8 cellular contexts compared by ENCODE assay signal in the genomic region with DNA sequence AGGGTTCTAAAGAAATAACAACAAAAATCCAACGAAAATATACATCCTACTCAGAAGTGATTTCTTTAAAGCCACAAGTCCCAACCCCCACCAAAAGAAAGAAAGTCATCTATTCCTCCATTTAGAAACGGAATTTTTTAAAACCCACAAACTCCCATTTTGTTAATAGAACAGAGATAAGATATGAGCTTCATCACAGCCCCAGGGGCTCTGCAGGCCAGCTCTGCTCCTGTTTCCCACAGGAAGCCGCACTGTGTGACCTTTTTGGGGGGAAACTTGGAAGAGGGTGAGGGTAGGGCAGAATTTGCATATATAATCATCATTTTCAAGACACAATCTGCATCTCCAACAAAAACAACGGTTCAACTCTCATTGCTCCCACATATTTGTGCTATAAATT. TPM values are rescaled to one million over a fixed set of nuclear protein-coding genes. Genes with fewer than 3 reads are reported as not detected.
DNase-seq lines count a peak whose midpoint lies in the region; ATAC-seq and TF ChIP-seq lines count a peak whose summit lies in the region.

No MANE protein-coding gene starts in this region.

- peaks cover 43% of the 10 kb centered on the region for H3K36me3 Mint-ChIP-seq in activated CD4-positive, alpha-beta T cell treated with anti-CD3 and anti-CD28 coated beads, Interleukin-2, amount 10 ng/mL, durations not matched to agents 7 days and 5 days (ENCODE audit: low read depth)
- peaks cover 27% of the 10 kb centered on the region for H3K36me3 Mint-ChIP-seq in activated CD8-positive, alpha-beta T cell treated with anti-CD3 and anti-CD28 coated beads for 36 hours (ENCODE audit: low read depth)

- no peak for DNase-seq in activated CD4-positive, alpha-beta T cell treated with anti-CD3 and anti-CD28 coated beads, Interleukin-2, amount 10 ng/mL, durations not matched to agents 7 days and 5 days
- DNase-seq in activated CD4-positive, alpha-beta T cell treated with anti-CD3 and anti-CD28 coated beads for 48 hours, result no peak
- no peak for DNase-seq in activated CD8-positive, alpha-beta T cell treated with anti-CD3 and anti-CD28 coated beads for 36 hours
- DNase-seq in NCI-H2171 (lab: John Stamatoyannopoulos, UW), result no peak
- DNase-seq in stimulated activated CD4-positive, alpha-beta T cell treated with anti-CD3 and anti-CD28 coated beads, Interleukin-12 subunit alpha, Interleukin-12 subunit beta, amount 100 ng/mL, for 4 hours, result no peak

- peak overlapping the region; percentile 84 for H3K27ac Mint-ChIP-seq in activated CD4-positive, alpha-beta T cell treated with anti-CD3 and anti-CD28 coated beads, Interleukin-2, amount 10 ng/mL, durations not matched to agents 7 days and 5 days
- peak overlapping the region; percentile 78 for H3K27ac Mint-ChIP-seq in activated CD8-positive, alpha-beta T cell treated with anti-CD3 and anti-CD28 coated beads for 36 hours

- H3K27me3 Mint-ChIP-seq in activated CD4-positive, alpha-beta T cell treated with anti-CD3 and anti-CD28 coated beads, Interleukin-2, amount 10 ng/mL, durations not matched to agents 7 days and 5 days, result no peaks in the 10 kb centered on the region
- no peaks in the 10 kb centered on the region for H3K27me3 Mint-ChIP-seq in activated CD8-positive, alpha-beta T cell treated with anti-CD3 and anti-CD28 coated beads for 36 hours

- H3K36me3 ChIP-seq in iPS-18a (ENCODE audit: control insufficient read depth, low read depth, low read length) (no peaks in the 10 kb centered on the region), subcutaneous abdominal adipose tissue (ENCODE audit: control insufficient read depth in 5 of 5, insufficient read depth in 5 of 5, low read length in 5 of 5) (no peaks in the 10 kb centered on the region)

- peaks cover 61% of the 10 kb centered on the region for H3K4me1 Mint-ChIP-seq in activated CD4-positive, alpha-beta T cell treated with anti-CD3 and anti-CD28 coated beads, Interleukin-2, amount 10 ng/mL, durations not matched to agents 7 days and 5 days
- H3K4me1 Mint-ChIP-seq in activated CD8-positive, alpha-beta T cell treated with anti-CD3 and anti-CD28 coated beads for 36 hours (ENCODE audit: low read depth), result peaks cover 48% of the 10 kb centered on the region

- H3K9me3 Mint-ChIP-seq in activated CD4-positive, alpha-beta T cell treated with anti-CD3 and anti-CD28 coated beads, Interleukin-2, amount 10 ng/mL, durations not matched to agents 7 days and 5 days, result no peaks in the 10 kb centered on the region
- no peaks in the 10 kb centered on the region for H3K9me3 Mint-ChIP-seq in activated CD8-positive, alpha-beta T cell treated with anti-CD3 and anti-CD28 coated beads for 36 hours

- H3K9me3 ChIP-seq in iPS-18a (ENCODE audit: control insufficient read depth, low read depth, low read length), result no peaks in the 10 kb centered on the region
- H3K9me3 ChIP-seq in subcutaneous abdominal adipose tissue (ENCODE audit: control insufficient read depth in 5 of 5, low read length in 5 of 5), result no peaks in the 10 kb centered on the region

- H3K4me3 Mint-ChIP-seq in activated CD4-positive, alpha-beta T cell treated with anti-CD3 and anti-CD28 coated beads, Interleukin-2, amount 10 ng/mL, durations not matched to agents 7 days and 5 days, result peak overlapping the region; percentile 96
- H3K4me3 Mint-ChIP-seq in activated CD8-positive, alpha-beta T cell treated with anti-CD3 and anti-CD28 coated beads for 36 hours, result peak overlapping the region; percentile 95

- CTCF ChIA-PET in activated CD4-positive, alpha-beta T cell treated with anti-CD3 and anti-CD28 coated beads, Interleukin-2, amount 10 ng/mL, durations not matched to agents 7 days and 5 days (lab: Charles Lee), result interaction anchor here (1.1 to 4.0 kb wide), 4 partner anchors 10 to 642 kb away, joined by 3 to 19 read pairs (median 8); partner anchors contain the start of gene RAD52
- CTCF ChIA-PET in activated CD8-positive, alpha-beta T cell treated with anti-CD3 and anti-CD28 coated beads for 36 hours (lab: Charles Lee), result interaction anchor here (3.2 to 3.7 kb wide), 3 partner anchors 8 to 474 kb away, joined by 25 to 33 read pairs (median 30); no protein-coding TSS in a partner anchor

- H3K27me3 ChIP-seq in iPS-18a (ENCODE audit: control insufficient read depth, insufficient read depth, low read length) (peaks cover 85% of the 10 kb centered on the region), subcutaneous abdominal adipose tissue (ENCODE audit: control insufficient read depth in 5 of 5, insufficient read depth in 4 of 5, low read length in 5 of 5) (no peaks in the 10 kb centered on the region)

- intact Hi-C loops in activated CD8-positive, alpha-beta T cell treated with anti-CD3 and anti-CD28 coated beads for 36 hours (cut with micrococcal nuclease), result loop anchor here (5.0 kb wide), 1 partner anchor 59 kb away; no protein-coding TSS in a partner anchor

- no peak for TF ChIP-seq CTCF in activated CD8-positive, alpha-beta T cell treated with anti-CD3 and anti-CD28 coated beads for 36 hours (IDR thresholded peaks at IDR 0.05)

- no peak overlapping the region for H3K27ac ChIP-seq in iPS-18a (ENCODE audit: low read length)
- H3K27ac ChIP-seq in subcutaneous abdominal adipose tissue (ENCODE audit: low read depth, low read length), result peak overlapping the region; percentile 43

- no peak for ATAC-seq in activated CD8-positive, alpha-beta T cell treated with anti-CD3 and anti-CD28 coated beads for 36 hours
- no peak for ATAC-seq in HG03196 (IDR thresholded peaks at IDR 0.05; ENCODE audit: unreplicated experiment)

- H3K4me1 ChIP-seq in iPS-18a (ENCODE audit: control insufficient read depth, low read depth, low read length), result peaks cover 51% of the 10 kb centered on the region
- H3K4me1 ChIP-seq in subcutaneous abdominal adipose tissue (ENCODE audit: control insufficient read depth in 5 of 5, insufficient read depth in 5 of 5, low read length in 5 of 5), result peaks cover 13 to 69% (median 60%) of the 10 kb centered on the region in 5 donors

- H3K9ac ChIP-seq in iPS-18a (ENCODE audit: low read length) (no peak overlapping the region), subcutaneous abdominal adipose tissue (ENCODE audit: low read length in 5 of 5) (peak overlapping the region in 1 of 5 donors; percentile 8)

- POLR2A ChIA-PET in activated CD4-positive, alpha-beta T cell treated with anti-CD3 and anti-CD28 coated beads, Interleukin-2, amount 10 ng/mL, durations not matched to agents 7 days and 5 days (lab: Charles Lee), result no interaction called here
- POLR2A ChIA-PET in activated CD8-positive, alpha-beta T cell treated with anti-CD3 and anti-CD28 coated beads for 36 hours (lab: Charles Lee), result no interaction called here

- H3K4me3 ChIP-seq in iPS-18a (ENCODE audit: low read length) (peak overlapping the region; percentile 59), subcutaneous abdominal adipose tissue (ENCODE audit: low read depth in 1 of 5, low read length in 5 of 5) (peak overlapping the region in 4 of 5 donors; percentile 11 to 54 (median 42))

RNA-seq across cellular contexts. Expression of gene FBXL14, which starts 2.8 kb away (rescaled TPM):
- total RNA-seq in activated CD4-positive, alpha-beta T cell treated with anti-CD3 and anti-CD28 coated beads, Interleukin-2, amount 10 ng/mL, durations not matched to agents 7 days and 5 days, result 10 to 100 TPM; 24.3 to 26.4 TPM
- 10 to 100 TPM; 23.3 to 25.1 TPM for total RNA-seq in activated CD8-positive, alpha-beta T cell treated with anti-CD3 and anti-CD28 coated beads for 36 hours

RNA-seq across cellular contexts. Expression of gene WNT5B, which starts 37.5 kb away (rescaled TPM):
- under 1 TPM in 1 of 2 experiments, not detected in 1; 0.15 TPM for total RNA-seq in activated CD4-positive, alpha-beta T cell treated with anti-CD3 and anti-CD28 coated beads, Interleukin-2, amount 10 ng/mL, durations not matched to agents 7 days and 5 days
- not detected for total RNA-seq in activated CD8-positive, alpha-beta T cell treated with anti-CD3 and anti-CD28 coated beads for 36 hours
